Comparison of ENCODE assay signal across 11 cellular contexts in the genomic region with DNA sequence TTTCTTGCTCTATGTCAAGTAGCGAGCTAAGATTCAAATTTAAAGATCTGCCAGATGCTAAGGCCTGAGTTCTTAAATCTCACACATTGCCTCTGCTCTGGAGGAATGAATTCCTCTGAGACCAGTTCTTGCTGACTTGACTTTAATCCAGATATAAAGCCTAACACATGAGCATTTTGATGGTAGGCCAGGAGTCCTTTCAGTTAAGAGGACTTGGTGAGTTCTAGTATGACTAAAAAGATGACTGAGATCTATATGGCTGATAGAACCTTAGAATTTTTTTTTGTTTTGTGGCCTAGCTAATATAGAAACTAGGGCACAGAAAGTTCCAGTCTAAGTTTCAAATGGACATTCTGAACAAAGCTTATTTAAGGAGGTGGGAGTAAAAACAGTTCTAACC. TPM values are rescaled to one million over a fixed set of nuclear protein-coding genes. Genes with fewer than 3 reads are reported as not detected.
DNase-seq lines count a peak whose midpoint lies in the region; ATAC-seq and TF ChIP-seq lines count a peak whose summit lies in the region.
"Had no signal": no experiment of that assay in that cellular context is flagged by ENCODE, and none has a peak within 500 bp of the region (broad histone marks: within the 10 kb centered on the region; RNA-seq: fewer than 3 reads in every experiment).

No MANE protein-coding gene starts in this region.

- no peak overlapping the region for H3K27ac ChIP-seq in left lung

- no peaks in the 10 kb centered on the region for H3K9me3 ChIP-seq in left lung
- H3K9me3 ChIP-seq: MG63 had no signal

- no peaks in the 10 kb centered on the region for H3K36me3 ChIP-seq in left lung

- peaks cover 5 to 19% of the 10 kb centered on the region in 2 donors for H3K4me1 ChIP-seq in left lung

- peak; percentile 32 for DNase-seq in GM10266 (ENCODE audit: extremely low spot score)
- peak; percentile 38 for DNase-seq in NCI-H524 treated with DMSO at 0.1 percent for 48 hours (lab: John Stamatoyannopoulos, UW)
- peak; percentile 31 for DNase-seq in dedifferentiated amniotic fluid mesenchymal stem cell (ENCODE audit: extremely low spot score)
- DNase-seq in stromal cell of bone marrow (ENCODE audit: low read depth) = peak; percentile 71
- DNase-seq in midbrain (lab: John Stamatoyannopoulos, UW) = no peak
- no peak for DNase-seq in stimulated activated CD4-positive, alpha-beta T cell treated with anti-CD3 and anti-CD28 coated beads, Interleukin-4, amount 100 ng/mL, for 24 hours
- DNase-seq in left lung = no peak
- DNase-seq: mammary epithelial cell; MG63; stimulated activated CD8-positive, alpha-beta memory T cell treated with anti-CD3 and anti-CD28 coated beads, Interleukin-4, amount 100 ng/mL, for 48 hours had no signal

- intact Hi-C loops in left lung (cut with DNase I) = no loop called here

- TF ChIP-seq CTCF in GM10266 (IDR thresholded peaks at IDR 0.05; ENCODE audit: control insufficient read depth, insufficient read depth, low read depth, missing control alignments) (no peak), left lung (IDR thresholded peaks at IDR 0.05) (no peak)

- no peaks in the 10 kb centered on the region for H3K27me3 ChIP-seq in left lung
- H3K27me3 ChIP-seq: MG63 had no signal

- H3K4me3 ChIP-seq in left lung = no peak overlapping the region
- H3K4me3 ChIP-seq: skin epidermis had no signal

- no peak for ATAC-seq in left lung

RNA-seq across cellular contexts. Expression of gene INIP, which starts 1.4 kb away (rescaled TPM):
- 10 to 100 TPM; 22.8 to 25.4 TPM for total RNA-seq in left lung

RNA-seq across cellular contexts. Expression of gene SNX30, which starts 31.3 kb away (rescaled TPM):
- total RNA-seq in left lung = 10 to 100 TPM; 51.2 to 69.4 TPM

Comparison
In these comparisons a context has a peak if more than half of its experiments do, and no peak if none do; other contexts are left out.
1. DNase-seq: peak in GM10266 (single experiment), NCI-H524 treated with DMSO at 0.1 percent for 48 hours (single experiment), dedifferentiated amniotic fluid mesenchymal stem cell (single experiment) and stromal cell of bone marrow (single experiment); none in midbrain (single experiment), stimulated activated CD4-positive, alpha-beta T cell treated with anti-CD3 and anti-CD28 coated beads, Interleukin-4, amount 100 ng/mL, for 24 hours (single experiment) and left lung (0 of 2).